Comparison of ENCODE assay signal across 19 cellular contexts in genomic region chr2:214706986-214707385, GRCh38.
DNase-seq lines count a peak whose midpoint lies in the region; ATAC-seq, FAIRE-seq and TF ChIP-seq lines count a peak whose summit lies in the region.
"Had no signal": no experiment of that assay in that cellular context is flagged by ENCODE, and none has a peak within 500 bp of the region (broad histone marks: within the 10 kb centered on the region; RNA-seq: fewer than 3 reads in every experiment).

No MANE protein-coding gene starts in this region.

- no peaks in the 10 kb centered on the region for H3K79me2 ChIP-seq in HepG2 (ENCODE audit: insufficient read depth, low read length)

- BruUV-seq in HepG2 (replicated peaks; lab: Mats Ljungman, UMichigan), result no TSS peak

- TF ChIP-seq RAD21 in HepG2 (CRISPR knock-in tag; IDR thresholded peaks at IDR 0.05), result no peak

- no peaks in the 10 kb centered on the region for H3K9me3 ChIP-seq in HepG2 (ENCODE audit: low read length)

- no peak overlapping the region for H2AFZ ChIP-seq in HepG2 (ENCODE audit: low read length)

- no peaks in the 10 kb centered on the region for H3K4me1 ChIP-seq in HepG2 (ENCODE audit: insufficient read depth, low read length)
- H3K4me1 ChIP-seq: tibial nerve had no signal

- no peak overlapping the region for H3K27ac ChIP-seq in HepG2 (ENCODE audit: extremely low read length, insufficient read depth, low read length)
- H3K27ac ChIP-seq: SK-N-MC, tibial nerve had no signal

- H3K4me2 ChIP-seq in HepG2 (ENCODE audit: low read depth, low read length), result no peak overlapping the region

- no peak for TF ChIP-seq CTCF in choroid plexus epithelial cell (conservative IDR thresholded peaks at IDR 0.05; ENCODE audit: low read depth, low read length)
- TF ChIP-seq CTCF in HepG2 (CRISPR knock-in tag; IDR thresholded peaks at IDR 0.05), result no peak
- no peak for TF ChIP-seq CTCF in osteocyte (IDR thresholded peaks at IDR 0.05)

- POLR2A ChIA-PET in HepG2 (lab: Yijun Ruan, JAX), result no interaction called here

- H3K27ac Mint-ChIP-seq in activated CD4-positive, alpha-beta T cell treated with anti-CD3 and anti-CD28 coated beads, Interleukin-2, amount 10 ng/mL, durations not matched to agents 24 days and 14 days, result no peak overlapping the region
- no peak overlapping the region for H3K27ac Mint-ChIP-seq in osteocyte (ENCODE audit: unreplicated experiment)
- H3K27ac Mint-ChIP-seq: activated CD8-positive, alpha-beta T cell treated with anti-CD3 and anti-CD28 coated beads, Interleukin-2, amount 10 ng/mL, durations not matched to agents 7 days and 5 days had no signal

- no peaks in the 10 kb centered on the region for H3K27me3 ChIP-seq in HepG2 (ENCODE audit: control insufficient read depth in 1 of 2, insufficient read depth in 2 of 2, low read length in 2 of 2)
- H3K27me3 ChIP-seq: tibial nerve had no signal

- FAIRE-seq in HepG2 (lab: Jason Lieb, UNC), result no peak
- FAIRE-seq: islet of Langerhans, TTC549 had no signal

- no peak for TF ChIP-seq POLR2A in HepG2 (IDR thresholded peaks at IDR 0.05; ENCODE audit: insufficient read depth in 1 of 2, low read depth in 2 of 2, low read length in 2 of 2)

- peaks cover 9% of the 10 kb centered on the region for H3K9me3 Mint-ChIP-seq in activated CD4-positive, alpha-beta T cell treated with anti-CD3 and anti-CD28 coated beads, Interleukin-2, amount 10 ng/mL, durations not matched to agents 24 days and 14 days
- peaks cover 16% of the 10 kb centered on the region for H3K9me3 Mint-ChIP-seq in osteocyte (ENCODE audit: unreplicated experiment)

- no peak overlapping the region for H3K4me3 ChIP-seq in choroid plexus epithelial cell (ENCODE audit: low read depth, low read length)
- H3K4me3 ChIP-seq in HepG2 (replicated peaks in 1 of 3; ENCODE audit: insufficient read depth in 1 of 3, low read depth in 2 of 3, low read length in 3 of 3), result no peak overlapping the region
- H3K4me3 ChIP-seq: SK-N-MC, tibial nerve had no signal

- in situ Hi-C loops in HepG2 (cut with HindIII; ENCODE audit: extremely low pct_ligation_motif_present, low pct_unique_long_range_greater_than_20kb), result no loop called here

- no peak overlapping the region for H3K9ac ChIP-seq in HepG2 (ENCODE audit: insufficient read depth, low read depth, low read length)

- 18% methylated on average over 2 of the region's 2 CpGs for WGBS in HepG2 (ENCODE audit: low lambda C conversion rate)

- TF ChIP-seq EP300 in HepG2 (IDR thresholded peaks at IDR 0.05; ENCODE audit: low read depth in 2 of 2, low read length in 2 of 2) (no peak), HepG2 (CRISPR knock-in tag; IDR thresholded peaks at IDR 0.05; ENCODE audit: borderline replicate concordance) (no peak)

- DNase-seq in ELF-1 (ENCODE audit: low read depth, low spot score) (peak; percentile 15), HuH-7 (ENCODE audit: low spot score) (peak; percentile 33), choroid plexus epithelial cell (ENCODE audit: low read depth) (peak; percentile 42), HepG2 (ENCODE audit: low spot score) (no peak), NCI-H2107 treated with DMSO at 0.1 percent for 48 hours (lab: John Stamatoyannopoulos, UW; ENCODE audit: unreplicated experiment) (no peak), osteocyte (ENCODE audit: extremely low spot score, unreplicated experiment) (no peak)
- DNase-seq in activated T-cell treated with anti-CD3 and anti-CD28 coated beads, Interleukin-2, amount 50 U/mL, for 1 hour, result no peak
- no peak for DNase-seq in activated CD4-positive, alpha-beta T cell treated with anti-CD3 and anti-CD28 coated beads, Interleukin-2, amount 10 ng/mL, durations not matched to agents 24 days and 14 days
- DNase-seq: activated CD8-positive, alpha-beta T cell treated with anti-CD3 and anti-CD28 coated beads, Interleukin-2, amount 10 ng/mL, durations not matched to agents 7 days and 5 days; activated effector memory CD4-positive, alpha-beta T cell treated with anti-CD3 and anti-CD28 coated beads, Interleukin-2, amount 50 U/mL, for 16 hours; AML-193; effector CD4-positive, alpha-beta T cell; foreskin melanocyte; HCEC 1CT; NCI-H2107 had no signal

- H3K27me3 Mint-ChIP-seq in activated CD4-positive, alpha-beta T cell treated with anti-CD3 and anti-CD28 coated beads, Interleukin-2, amount 10 ng/mL, durations not matched to agents 24 days and 14 days, result peaks cover 14% of the 10 kb centered on the region
- no peaks in the 10 kb centered on the region for H3K27me3 Mint-ChIP-seq in osteocyte (ENCODE audit: unreplicated experiment)

- intact Hi-C loops in HepG2 (cut with micrococcal nuclease; ENCODE audit: unreplicated experiment), result no loop called here
- intact Hi-C loops in activated CD4-positive, alpha-beta T cell treated with anti-CD3 and anti-CD28 coated beads, Interleukin-2, amount 10 ng/mL, durations not matched to agents 24 days and 14 days (cut with micrococcal nuclease), result no loop called here

- H3K4me3 Mint-ChIP-seq in activated CD4-positive, alpha-beta T cell treated with anti-CD3 and anti-CD28 coated beads, Interleukin-2, amount 10 ng/mL, durations not matched to agents 24 days and 14 days, result no peak overlapping the region
- H3K4me3 Mint-ChIP-seq in osteocyte (ENCODE audit: unreplicated experiment), result no peak overlapping the region
- H3K4me3 Mint-ChIP-seq: activated CD8-positive, alpha-beta T cell treated with anti-CD3 and anti-CD28 coated beads, Interleukin-2, amount 10 ng/mL, durations not matched to agents 7 days and 5 days had no signal

- no peaks in the 10 kb centered on the region for H3K36me3 ChIP-seq in HepG2 (replicated peaks in 1 of 2; ENCODE audit: control insufficient read depth in 1 of 2, insufficient read depth in 2 of 2, low read length in 2 of 2)
- H3K36me3 ChIP-seq: tibial nerve had no signal

- no peaks in the 10 kb centered on the region for H4K20me1 ChIP-seq in HepG2 (ENCODE audit: insufficient read depth, low read length)

- ATAC-seq in HepG2, result no peak
- ATAC-seq: activated CD8-positive, alpha-beta T cell treated with anti-CD3 and anti-CD28 coated beads, Interleukin-2, amount 10 ng/mL, durations not matched to agents 7 days and 5 days had no signal

- H3K36me3 Mint-ChIP-seq in activated CD4-positive, alpha-beta T cell treated with anti-CD3 and anti-CD28 coated beads, Interleukin-2, amount 10 ng/mL, durations not matched to agents 24 days and 14 days (ENCODE audit: low read depth), result no peaks in the 10 kb centered on the region
- peaks cover 2% of the 10 kb centered on the region for H3K36me3 Mint-ChIP-seq in osteocyte (ENCODE audit: unreplicated experiment)

- CTCF ChIA-PET in HepG2 (lab: Yijun Ruan, JAX; ENCODE audit: low intra/inter-chr PET ratio, low total read pairs), result no interaction called here

- no peaks in the 10 kb centered on the region for H3K4me1 Mint-ChIP-seq in activated CD4-positive, alpha-beta T cell treated with anti-CD3 and anti-CD28 coated beads, Interleukin-2, amount 10 ng/mL, durations not matched to agents 24 days and 14 days
- no peaks in the 10 kb centered on the region for H3K4me1 Mint-ChIP-seq in osteocyte (ENCODE audit: unreplicated experiment)

TF ChIP-seq in HepG2, 621 proteins besides CTCF, POLR2A, EP300 and RAD21:
- TF ChIP-seq CEBPG (CRISPR knock-in tag; IDR thresholded peaks at IDR 0.05) (peak; percentile 13; the same call in 1 of the 2 replicates), EEA1 (CRISPR knock-in tag; IDR thresholded peaks at IDR 0.05; ENCODE audit: borderline replicate concordance) (no peak)

Comparison
In these comparisons a context has a peak if more than half of its experiments do, and no peak if none do; other contexts are left out.
1. DNase-seq: peak in ELF-1 (single experiment), HuH-7 (single experiment) and choroid plexus epithelial cell (single experiment); none in HepG2 (single experiment), NCI-H2107 treated with DMSO at 0.1 percent for 48 hours (single experiment), activated T-cell treated with anti-CD3 and anti-CD28 coated beads, Interleukin-2, amount 50 U/mL, for 1 hour (single experiment), activated CD4-positive, alpha-beta T cell treated with anti-CD3 and anti-CD28 coated beads, Interleukin-2, amount 10 ng/mL, durations not matched to agents 24 days and 14 days (single experiment) and osteocyte (single experiment).